In the genomic region with DNA sequence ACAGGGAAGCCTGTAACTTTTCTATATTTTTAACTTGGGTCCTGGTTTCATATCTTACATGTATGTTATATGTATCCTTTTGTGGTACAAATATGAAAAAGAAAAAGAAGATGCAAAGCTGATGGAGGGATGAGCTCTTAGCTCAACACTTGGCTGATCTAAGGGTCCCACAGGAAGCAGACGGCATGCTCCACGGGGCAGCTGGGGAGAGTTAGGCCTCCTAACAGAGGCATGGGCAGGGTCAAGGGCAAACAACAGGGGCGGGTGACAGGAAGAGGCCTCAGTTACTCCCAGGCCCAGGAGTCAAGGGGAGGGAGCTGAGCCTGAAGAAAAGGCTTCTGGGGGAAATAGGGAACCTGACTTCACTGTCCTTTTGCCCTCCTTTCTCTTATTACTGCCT, we compare ENCODE assay signal across 14 cellular contexts.
"Had no signal": no experiment of that assay in that cellular context is flagged by ENCODE, and none has a peak within 500 bp of the region (broad histone marks: within the 10 kb centered on the region; RNA-seq: fewer than 3 reads in every experiment).

No MANE protein-coding gene starts in this region.

- FAIRE-seq: TTC549 had no signal

- H3K27me3 ChIP-seq: transverse colon had no signal

- H3K36me3 ChIP-seq: transverse colon had no signal

- DNase-seq: activated CD4-positive, alpha-beta T cell treated with anti-CD3 and anti-CD28 coated beads, Interleukin-2, amount 10 ng/mL, durations not matched to agents 7 days and 5 days; activated CD4-positive, CD25-positive, alpha-beta regulatory T cell; activated naive CD4-positive, alpha-beta T cell treated with anti-CD3 and anti-CD28 coated beads for 36 hours; activated T-cell treated with anti-CD3 and anti-CD28 coated beads for 4 hours; cortex of kidney; effector memory CD8-positive, alpha-beta T cell; mesenchymal stem cell; stimulated activated CD4-positive, alpha-beta T cell treated with anti-CD3 and anti-CD28 coated beads, Interleukin-2, amount 100 ng/mL, for 48 hours; stimulated activated naive CD8-positive, alpha-beta T cell treated with anti-CD3 and anti-CD28 coated beads, Interleukin-15, amount 100 ng/mL, for 72 hours; T-helper 17 cell; transverse colon had no signal

- H3K27ac ChIP-seq: transverse colon had no signal

- H3K9me3 ChIP-seq: transverse colon had no signal

- ATAC-seq: activated T-helper 17 cell treated with anti-CD3 and anti-CD28 coated beads, Interleukin-2, amount 50 U/mL, for 72 hours; effector memory CD8-positive, alpha-beta T cell; left lobe of liver; stimulated activated naive CD8-positive, alpha-beta T cell treated with anti-CD3 and anti-CD28 coated beads, Interleukin-15, amount 100 ng/mL, for 72 hours; T-helper 17 cell had no signal

- H3K4me3 ChIP-seq: transverse colon had no signal
